Comparison of ENCODE assay signal across 17 cellular contexts in genomic region chr18:54774971-54775665, GRCh38. TPM values are rescaled to one million over a fixed set of nuclear protein-coding genes. Genes with fewer than 3 reads are reported as not detected.
A peak's percentile ranks its signal among the peaks of the same experiment; 100 is the strongest.
DNase-seq lines count a peak whose midpoint lies in the region; ATAC-seq and TF ChIP-seq lines count a peak whose summit lies in the region.
"Had no signal": no experiment of that assay in that cellular context is flagged by ENCODE, and none has a peak within 500 bp of the region (broad histone marks: within the 10 kb centered on the region; RNA-seq: fewer than 3 reads in every experiment).

No MANE protein-coding gene starts in this region.

- H3K4me1 ChIP-seq in GM23248 (ENCODE audit: insufficient read depth): peaks cover 50% of the 10 kb centered on the region
- H3K4me1 ChIP-seq in SJSA1 (replicated peaks): peaks cover 39% of the 10 kb centered on the region
- H3K4me1 ChIP-seq in CD8-positive, alpha-beta memory T cell (ENCODE audit: insufficient read depth, low read length): no peaks in the 10 kb centered on the region

- peak overlapping the region; percentile 10 for H3K27ac Mint-ChIP-seq in progenitor cell of endocrine pancreas
- no peak overlapping the region for H3K27ac Mint-ChIP-seq in CD8-positive, alpha-beta memory T cell
- H3K27ac Mint-ChIP-seq: B cell; stimulated activated effector memory CD8-positive, alpha-beta T cell treated with anti-CD3 and anti-CD28 coated beads, Interleukin-12 subunit alpha, Interleukin-12 subunit beta, amount 100 ng/mL, for 72 hours had no signal

- no peaks in the 10 kb centered on the region for H3K36me3 ChIP-seq in GM23248 (ENCODE audit: low read depth)
- no peaks in the 10 kb centered on the region for H3K36me3 ChIP-seq in SJSA1
- H3K36me3 ChIP-seq in CD8-positive, alpha-beta memory T cell (ENCODE audit: insufficient read depth, low read length): no peaks in the 10 kb centered on the region
- H3K36me3 ChIP-seq: cardiac muscle cell had no signal

- peaks cover 38% of the 10 kb centered on the region for H3K4me1 Mint-ChIP-seq in progenitor cell of endocrine pancreas (ENCODE audit: low read depth)
- H3K4me1 Mint-ChIP-seq in CD8-positive, alpha-beta memory T cell: no peaks in the 10 kb centered on the region
- H3K4me1 Mint-ChIP-seq: B cell; stimulated activated effector memory CD8-positive, alpha-beta T cell treated with anti-CD3 and anti-CD28 coated beads, Interleukin-12 subunit alpha, Interleukin-12 subunit beta, amount 100 ng/mL, for 72 hours had no signal

- POLR2A ChIA-PET in CD8-positive, alpha-beta memory T cell (lab: Charles Lee): no interaction called here

- DNase-seq in GM23248: peak; percentile 32
- no peak for DNase-seq in SJSA1 (ENCODE audit: low read depth in 1 of 2, low spot score in 2 of 2)
- DNase-seq in epithelial cell of prostate (ENCODE audit: low read depth, low spot score): no peak
- DNase-seq in progenitor cell of endocrine pancreas (ENCODE audit: low spot score, unreplicated experiment): no peak
- DNase-seq in Right ventricle myocardium superior: no peak
- no peak for DNase-seq in CD8-positive, alpha-beta memory T cell
- DNase-seq in SIG-M5 (lab: John Stamatoyannopoulos, UW): no peak
- no peak for DNase-seq in SKM-1 (lab: John Stamatoyannopoulos, UW; ENCODE audit: unreplicated experiment)
- DNase-seq: MM.1S; NCI-H2227 treated with DMSO at 0.1 percent for 48 hours; posterior cingulate gyrus; stimulated activated CD4-positive, alpha-beta T cell treated with anti-CD3 and anti-CD28 coated beads, Interleukin-2, amount 100 ng/mL, for 24 hours; T-helper 9 cell had no signal

- in situ Hi-C loops in GM23248 (cut with MboI): no loop called here

- ATAC-seq in Right ventricle myocardium superior (ENCODE audit: poor library complexity): no peak
- ATAC-seq: stimulated activated effector memory CD8-positive, alpha-beta T cell treated with anti-CD3 and anti-CD28 coated beads, Interleukin-12 subunit alpha, Interleukin-12 subunit beta, amount 100 ng/mL, for 72 hours had no signal

- no peaks in the 10 kb centered on the region for H3K79me2 ChIP-seq in GM23248 (ENCODE audit: insufficient read depth)

- H3F3A ChIP-seq in GM23248 (ENCODE audit: insufficient read depth): peaks cover 40% of the 10 kb centered on the region

- no peak for TF ChIP-seq CTCF in progenitor cell of endocrine pancreas (IDR thresholded peaks at IDR 0.05; ENCODE audit: unreplicated experiment)

- intact Hi-C loops in Right ventricle myocardium superior (cut with DNase I): no loop called here

- H3K9me3 ChIP-seq in GM23248 (ENCODE audit: low read depth): no peaks in the 10 kb centered on the region
- H3K9me3 ChIP-seq in SJSA1 (replicated peaks): no peaks in the 10 kb centered on the region
- no peaks in the 10 kb centered on the region for H3K9me3 ChIP-seq in CD8-positive, alpha-beta memory T cell (ENCODE audit: low read length)

- no peaks in the 10 kb centered on the region for H3K27me3 ChIP-seq in GM23248 (replicated peaks; ENCODE audit: insufficient read depth)
- no peaks in the 10 kb centered on the region for H3K27me3 ChIP-seq in SJSA1 (replicated peaks)
- H3K27me3 ChIP-seq in CD8-positive, alpha-beta memory T cell (ENCODE audit: insufficient read depth, low read length, poor library complexity, severe bottlenecking): no peaks in the 10 kb centered on the region
- H3K27me3 ChIP-seq: cardiac muscle cell had no signal

- peak overlapping the region; percentile 98 for H3K27ac ChIP-seq in GM23248
- H3K27ac ChIP-seq in SJSA1: peak overlapping the region; percentile 96
- peak overlapping the region; percentile 97 for H3K27ac ChIP-seq in epithelial cell of prostate
- H3K27ac ChIP-seq in CD8-positive, alpha-beta memory T cell (ENCODE audit: low read depth, low read length): no peak overlapping the region
- H3K27ac ChIP-seq: cardiac muscle cell, HL-60 had no signal

- CTCF ChIA-PET in CD8-positive, alpha-beta memory T cell (lab: Charles Lee): no interaction called here

- H3K9me3 Mint-ChIP-seq in progenitor cell of endocrine pancreas (ENCODE audit: low read depth): peaks cover 7% of the 10 kb centered on the region
- no peaks in the 10 kb centered on the region for H3K9me3 Mint-ChIP-seq in CD8-positive, alpha-beta memory T cell
- H3K9me3 Mint-ChIP-seq: stimulated activated effector memory CD8-positive, alpha-beta T cell treated with anti-CD3 and anti-CD28 coated beads, Interleukin-12 subunit alpha, Interleukin-12 subunit beta, amount 100 ng/mL, for 72 hours had no signal

- H3K9ac ChIP-seq in GM23248: peak overlapping the region; percentile 82

- H3K4me3 ChIP-seq in GM23248 (0 out of 2 replicates have a peak overlapping the region, but pooled peaks have one; percentile 15), SJSA1 (no peak overlapping the region)
- no peak overlapping the region for H3K4me3 ChIP-seq in CD8-positive, alpha-beta memory T cell (ENCODE audit: low read length)
- H3K4me3 ChIP-seq: cardiac muscle cell had no signal

- no peak overlapping the region for H3K4me3 Mint-ChIP-seq in progenitor cell of endocrine pancreas (ENCODE audit: low read depth)
- no peak overlapping the region for H3K4me3 Mint-ChIP-seq in CD8-positive, alpha-beta memory T cell
- H3K4me3 Mint-ChIP-seq: B cell; stimulated activated effector memory CD8-positive, alpha-beta T cell treated with anti-CD3 and anti-CD28 coated beads, Interleukin-12 subunit alpha, Interleukin-12 subunit beta, amount 100 ng/mL, for 72 hours had no signal

- H3K27me3 Mint-ChIP-seq in progenitor cell of endocrine pancreas: no peaks in the 10 kb centered on the region
- H3K27me3 Mint-ChIP-seq in CD8-positive, alpha-beta memory T cell: no peaks in the 10 kb centered on the region
- H3K27me3 Mint-ChIP-seq: B cell had no signal

- H3K4me2 ChIP-seq in GM23248 (ENCODE audit: unreplicated experiment): peak overlapping the region; percentile 64

- WGBS in GM23248 (ENCODE audit: low coverage in 1 of 2, low lambda C conversion rate in 2 of 2, missing lambda C conversion rate in 2 of 2), 2 experiments: 76 to 77% methylated on average over 6 of the region's 6 CpGs

- no peaks in the 10 kb centered on the region for H4K20me1 ChIP-seq in GM23248 (ENCODE audit: insufficient read depth)

- H3K36me3 Mint-ChIP-seq in progenitor cell of endocrine pancreas (ENCODE audit: insufficient read depth): no peaks in the 10 kb centered on the region
- no peaks in the 10 kb centered on the region for H3K36me3 Mint-ChIP-seq in CD8-positive, alpha-beta memory T cell
- H3K36me3 Mint-ChIP-seq: stimulated activated effector memory CD8-positive, alpha-beta T cell treated with anti-CD3 and anti-CD28 coated beads, Interleukin-12 subunit alpha, Interleukin-12 subunit beta, amount 100 ng/mL, for 72 hours had no signal

- H2AFZ ChIP-seq in GM23248: peak overlapping the region; percentile 17

- H3K9me2 ChIP-seq in GM23248 (ENCODE audit: insufficient read depth): peaks cover 3% of the 10 kb centered on the region; the same call in 1 of the 2 replicates

RNA-seq across cellular contexts. Expression of gene RAB27B, which starts 53.2 kb away (rescaled TPM):
- 0.13 and 0.54 TPM in 2 replicates for total RNA-seq in GM23248 (2014; rRNA removed; shearing (Covaris generic))
- 0.18 and 0.45 TPM in 2 replicates for polyA plus RNA-seq in GM23248 (2016; fragmentation: Nextera tagmentation; extraction: Ambion mirVana)
- total RNA-seq in SJSA1 (2014; rRNA removed; shearing (Covaris generic)): 0.88 and 1.1 TPM in 2 replicates
- 13.4 and 15.4 TPM in 2 replicates for total RNA-seq in progenitor cell of endocrine pancreas
- total RNA-seq in Right ventricle myocardium superior: 0.30 TPM
- under 1 TPM; 0.15 to 0.22 TPM for total RNA-seq in CD8-positive, alpha-beta memory T cell
- polyA plus RNA-seq in CD8-positive, alpha-beta memory T cell: 1.2 TPM
